Comparison of ENCODE assay signal across 9 cellular contexts in genomic region chr2:11748018-11748860, GRCh38. TPM values are rescaled to one million over a fixed set of nuclear protein-coding genes. Genes with fewer than 3 reads are reported as not detected.
A peak's percentile ranks its signal among the peaks of the same experiment; 100 is the strongest.
DNase-seq lines count a peak whose midpoint lies in the region; ATAC-seq and TF ChIP-seq lines count a peak whose summit lies in the region.
"Had no signal": no experiment of that assay in that cellular context is flagged by ENCODE, and none has a peak within 500 bp of the region (broad histone marks: within the 10 kb centered on the region; RNA-seq: fewer than 3 reads in every experiment).

No MANE protein-coding gene starts in this region.

- H3K27me3 ChIP-seq in H7 (ENCODE audit: control insufficient read depth, insufficient read depth, low read length) (no peaks in the 10 kb centered on the region), skeletal muscle tissue (ENCODE audit: control insufficient read depth in 3 of 3, insufficient read depth in 3 of 3, low read length in 3 of 3) (no peaks in the 10 kb centered on the region), SJCRH30 (no peaks in the 10 kb centered on the region)

- ATAC-seq in HG03139 (IDR thresholded peaks at IDR 0.05; ENCODE audit: unreplicated experiment): no peak

- no peaks in the 10 kb centered on the region for H3K27me3 Mint-ChIP-seq in T-helper 2 cell treated with Interferon-gamma antibody and Interleukin-4, amounts not matched to agents 5 μg/mL and 100 μg/mL, for 36 hours (ENCODE audit: low read depth)

- H3K9ac ChIP-seq in skeletal muscle tissue (ENCODE audit: low read depth in 1 of 3, low read length in 3 of 3): peak overlapping the region; percentile 68 to 95 (median 88)

- H3K27ac Mint-ChIP-seq in T-helper 2 cell treated with Interferon-gamma antibody and Interleukin-4, amounts not matched to agents 5 μg/mL and 100 μg/mL, for 36 hours: peak overlapping the region; percentile 81

- H3K4me3 Mint-ChIP-seq in T-helper 2 cell treated with Interferon-gamma antibody and Interleukin-4, amounts not matched to agents 5 μg/mL and 100 μg/mL, for 36 hours: peak overlapping the region; percentile 93

- no peaks in the 10 kb centered on the region for H3K36me3 Mint-ChIP-seq in T-helper 2 cell treated with Interferon-gamma antibody and Interleukin-4, amounts not matched to agents 5 μg/mL and 100 μg/mL, for 36 hours (ENCODE audit: low read depth)

- no peaks in the 10 kb centered on the region for H3K9me3 Mint-ChIP-seq in T-helper 2 cell treated with Interferon-gamma antibody and Interleukin-4, amounts not matched to agents 5 μg/mL and 100 μg/mL, for 36 hours

- H3K4me3 ChIP-seq in H7 (ENCODE audit: insufficient read depth, low read depth, low read length): peak overlapping the region; percentile 1; the same call in 1 of the 2 replicates
- peak overlapping the region; percentile 77 for H3K4me3 ChIP-seq in fibroblast of pulmonary artery (replicated peaks; ENCODE audit: low read depth, low read length)
- peak overlapping the region; percentile 89 to 94 (median 92) for H3K4me3 ChIP-seq in skeletal muscle tissue (ENCODE audit: low read length in 3 of 3)
- H3K4me3 ChIP-seq in SJCRH30: no peak overlapping the region

- H3K27ac ChIP-seq in skeletal muscle tissue (ENCODE audit: low read depth, low read length) (peak overlapping the region; percentile 86), SJCRH30 (no peak overlapping the region)
- H3K27ac ChIP-seq: SK-N-MC had no signal

- H3K4me1 Mint-ChIP-seq in T-helper 2 cell treated with Interferon-gamma antibody and Interleukin-4, amounts not matched to agents 5 μg/mL and 100 μg/mL, for 36 hours (ENCODE audit: low read depth): peaks cover 73% of the 10 kb centered on the region

- DNase-seq in H7 (no peak), fibroblast of pulmonary artery (ENCODE audit: low read depth) (no peak), HUDEP-2 (lab: John Stamatoyannopoulos, UW; ENCODE audit: unreplicated experiment in 76 of 76) (no peak), SJCRH30 (no peak), NCI-H128 (lab: John Stamatoyannopoulos, UW; ENCODE audit: unreplicated experiment) (no peak)
- DNase-seq in T-helper 2 cell treated with Interferon-gamma antibody and Interleukin-4, amounts not matched to agents 5 μg/mL and 100 μg/mL, for 36 hours (ENCODE audit: low spot score): no peak

- H3K9me3 ChIP-seq in skeletal muscle tissue (ENCODE audit: control insufficient read depth in 3 of 3, low read length in 3 of 3): no peaks in the 10 kb centered on the region
- H3K9me3 ChIP-seq in SJCRH30 (replicated peaks): no peaks in the 10 kb centered on the region

- H3K36me3 ChIP-seq in H7 (replicated peaks; ENCODE audit: control insufficient read depth, insufficient read depth, low read length): no peaks in the 10 kb centered on the region
- no peaks in the 10 kb centered on the region for H3K36me3 ChIP-seq in skeletal muscle tissue (ENCODE audit: control insufficient read depth in 3 of 3, insufficient read depth in 3 of 3, low read length in 3 of 3)
- H3K36me3 ChIP-seq in SJCRH30: 0 out of 2 replicates have a peak, but pooled peaks cover 3% of the 10 kb centered on the region

- no peak for TF ChIP-seq CTCF in fibroblast of pulmonary artery (IDR thresholded peaks at IDR 0.05; ENCODE audit: low read length, missing control alignments)

- H3K4me1 ChIP-seq in skeletal muscle tissue (ENCODE audit: control insufficient read depth in 3 of 3, insufficient read depth in 3 of 3, low read length in 3 of 3) (peaks cover 67 to 81% (median 75%) of the 10 kb centered on the region in 3 donors), SJCRH30 (peaks cover 25% of the 10 kb centered on the region)

RNA-seq across cellular contexts. Expression of gene LPIN1, which starts 1.8 kb away (rescaled TPM):
- total RNA-seq in H7 (2014; rRNA removed; shearing (Covaris generic)): 11.5 and 15.0 TPM in 2 replicates
- 18.8 TPM for total RNA-seq in skeletal muscle tissue
- total RNA-seq in SJCRH30 (2014; rRNA removed; shearing (Covaris generic)): 31.0 and 37.0 TPM in 2 replicates
